In the genomic region with DNA sequence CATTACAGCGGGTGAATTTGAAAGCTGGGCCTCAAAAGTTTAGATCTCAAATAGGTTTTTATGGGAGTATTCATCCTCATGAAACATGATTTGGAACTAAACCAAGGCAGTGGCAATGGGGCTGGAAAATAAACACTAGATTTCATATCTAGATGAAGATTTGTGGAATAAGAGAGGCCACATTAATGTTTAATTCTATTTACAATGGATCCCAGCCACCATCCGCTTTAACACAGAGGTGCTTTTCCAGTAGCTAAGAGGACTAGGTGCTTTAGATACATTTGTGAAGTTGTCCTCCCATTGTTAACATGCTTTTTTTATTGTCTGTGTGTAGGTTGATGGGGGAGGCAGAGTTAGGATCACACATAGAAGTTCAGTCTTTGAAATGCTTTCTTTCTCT, we compare ENCODE assay signal across 21 cellular contexts. TPM values are rescaled to one million over a fixed set of nuclear protein-coding genes. Genes with fewer than 3 reads are reported as not detected.
A peak's percentile ranks its signal among the peaks of the same experiment; 100 is the strongest.
DNase-seq lines count a peak whose midpoint lies in the region; ATAC-seq, FAIRE-seq and TF ChIP-seq lines count a peak whose summit lies in the region.
"Had no signal": no experiment of that assay in that cellular context is flagged by ENCODE, and none has a peak within 500 bp of the region (broad histone marks: within the 10 kb centered on the region; RNA-seq: fewer than 3 reads in every experiment).

No MANE protein-coding gene starts in this region.

- FAIRE-seq in H1 (lab: Jason Lieb, UNC) (no peak), GM12891 (lab: Jason Lieb, UNC) (no peak)

- no peak overlapping the region for H2AK5ac ChIP-seq in H1 (ENCODE audit: low read depth, low read length)

- H3K9me3 ChIP-seq in H1 (ENCODE audit: insufficient read depth in 2 of 2, low read depth in 1 of 2, low read length in 1 of 2): no peaks in the 10 kb centered on the region
- H3K9me3 ChIP-seq: BE2C had no signal

- H2BK120ac ChIP-seq in H1 (replicated peaks; ENCODE audit: low read depth, low read length): no peak overlapping the region

- TF ChIP-seq RAD21 in H1 (IDR thresholded peaks at IDR 0.05 in 1 of 2, conservative IDR thresholded peaks at IDR 0.05 in 1 of 2; ENCODE audit: low read depth in 2 of 2, low read length in 2 of 2): no peak

- no peaks in the 10 kb centered on the region for H4K20me1 ChIP-seq in H1 (replicated peaks in 1 of 2; ENCODE audit: control insufficient read depth in 1 of 2, insufficient read depth in 2 of 2, low read length in 2 of 2)

- no peak overlapping the region for H2BK5ac ChIP-seq in H1 (ENCODE audit: low read depth, low read length)

- no peak for TF ChIP-seq CTCF in H1 (IDR thresholded peaks at IDR 0.05; ENCODE audit: control extremely low read depth in 1 of 3, insufficient read depth in 1 of 3, low read depth in 1 of 3, low read length in 3 of 3)

- H2BK20ac ChIP-seq in H1 (ENCODE audit: low read length): no peak overlapping the region

- no peak overlapping the region for H2BK12ac ChIP-seq in H1 (ENCODE audit: low read depth, low read length)

- H3K79me2 ChIP-seq in H1 (ENCODE audit: control insufficient read depth in 1 of 2, insufficient read depth in 2 of 2, low read length in 2 of 2): no peaks in the 10 kb centered on the region

- no peak overlapping the region for H4K91ac ChIP-seq in H1 (replicated peaks; ENCODE audit: insufficient read length, low read length)

- no peak overlapping the region for H3K9ac ChIP-seq in H1 (replicated peaks in 1 of 4; ENCODE audit: extremely low read depth in 1 of 4, low read depth in 3 of 4, low read length in 3 of 4)

- H3K4me1 ChIP-seq in H1 (replicated peaks in 1 of 4; ENCODE audit: control insufficient read depth in 3 of 4, insufficient read depth in 4 of 4, low read length in 3 of 4): no peaks in the 10 kb centered on the region
- H3K4me1 ChIP-seq: BE2C had no signal

- H3K36me3 ChIP-seq in H1 (ENCODE audit: control insufficient read depth in 2 of 4, insufficient read depth in 4 of 4, low read length in 3 of 4): no peaks in the 10 kb centered on the region
- H3K36me3 ChIP-seq: BE2C had no signal

- H4K5ac ChIP-seq in H1 (ENCODE audit: insufficient read length, low read depth, low read length): no peak overlapping the region

- no peak overlapping the region for H3K4me3 ChIP-seq in H1 (ENCODE audit: extremely low read depth in 1 of 4, insufficient read depth in 2 of 4, low read depth in 3 of 4, low read length in 4 of 4)
- H3K4me3 ChIP-seq: GM23338 had no signal

- H3K27ac ChIP-seq in H1 (ENCODE audit: low read depth, low read length): no peak overlapping the region
- H3K27ac ChIP-seq: HL-60 had no signal

- peak; percentile 81 for DNase-seq in DMS79 treated with DMSO at 0.1 percent for 48 hours (lab: John Stamatoyannopoulos, UW)
- peak; percentile 96 for DNase-seq in NCI-H1092 treated with DMSO at 0.1 percent for 48 hours (lab: John Stamatoyannopoulos, UW)
- no peak for DNase-seq in H1 (ENCODE audit: low read depth in 1 of 2, low spot score in 2 of 2)
- DNase-seq in GM12891 (ENCODE audit: insufficient read length, low spot score): no peak
- DNase-seq: BE2C; C1 segment of cervical spinal cord; CD4-positive, CD25-positive, alpha-beta regulatory T cell; CD8-positive, alpha-beta memory T cell; COR-L47; DMS53; GDM1; H7; HFFc6 had no signal

- H3K4ac ChIP-seq in H1 (replicated peaks; ENCODE audit: insufficient read length, low read depth, low read length): no peak overlapping the region

- TF ChIP-seq POLR2A in H1 (IDR thresholded peaks at IDR 0.05; ENCODE audit: control extremely low read depth in 1 of 2, low read depth in 2 of 2, low read length in 2 of 2) (no peak), GM12891 (IDR thresholded peaks at IDR 0.05; ENCODE audit: low read depth, low read length) (no peak)

- CTCF ChIA-PET in H1 (lab: Charles Lee; ENCODE audit: partially characterized antibody): interaction anchor here (0.7 to 1.4 kb wide), 3 partner anchors 23 to 1293 kb away, joined by 3 read pairs; no protein-coding TSS in a partner anchor

- H3K18ac ChIP-seq in H1 (ENCODE audit: extremely low read depth, low read length): no peak overlapping the region

- H2BK15ac ChIP-seq in H1 (ENCODE audit: low read length): no peak overlapping the region

- ATAC-seq in HG02981 (IDR thresholded peaks at IDR 0.05; ENCODE audit: unreplicated experiment): no peak
- ATAC-seq in HG03039 (IDR thresholded peaks at IDR 0.05; ENCODE audit: unreplicated experiment): no peak
- ATAC-seq: GM23338, HCT116 had no signal

- peak overlapping the region; percentile 67; the same call in 1 of the 2 replicates for H2AFZ ChIP-seq in H1 (ENCODE audit: low read length)

- no peak overlapping the region for H3K14ac ChIP-seq in H1 (ENCODE audit: insufficient read length)

- WGBS in H1 (ENCODE audit: extremely low coverage in 1 of 2, insufficient coverage in 1 of 2, insufficient read length in 1 of 2, insufficient replicate concordance in 2 of 2, low coverage in 1 of 2, low lambda C conversion rate in 2 of 2, missing lambda C conversion rate in 1 of 2), 2 experiments: 95% methylated on average over 2 of the region's 2 CpGs; no CpG with 5 or more reads in 1 of the 2 experiments

- H3K4me2 ChIP-seq in H1 (ENCODE audit: insufficient read depth in 1 of 2, low read depth in 2 of 2, low read length in 2 of 2): no peak overlapping the region
- H3K4me2 ChIP-seq: GM23338 had no signal

- H3K23me2 ChIP-seq in H1 (ENCODE audit: low read depth, low read length): no peaks in the 10 kb centered on the region

- no peak overlapping the region for H4K8ac ChIP-seq in H1 (ENCODE audit: extremely low read depth, insufficient read depth, low read length)

- no peak for TF ChIP-seq EP300 in H1 (IDR thresholded peaks at IDR 0.05; ENCODE audit: borderline replicate concordance in 1 of 2, low read depth in 2 of 2, low read length in 2 of 2)

- POLR2A ChIA-PET in H1 (lab: Charles Lee; ENCODE audit: partially characterized antibody): no interaction called here

- H3K23ac ChIP-seq in H1 (ENCODE audit: insufficient read length): no peak overlapping the region

- H3K56ac ChIP-seq in H1 (replicated peaks; ENCODE audit: insufficient read length, low read depth, low read length): no peak overlapping the region

- H3K27me3 ChIP-seq in H1 (replicated peaks in 1 of 4; ENCODE audit: control insufficient read depth in 3 of 4, extremely low read depth in 1 of 4, insufficient read depth in 3 of 4, low read length in 3 of 4): no peaks in the 10 kb centered on the region
- H3K27me3 ChIP-seq: BE2C had no signal

- H3K79me1 ChIP-seq in H1 (ENCODE audit: low read depth, low read length): no peaks in the 10 kb centered on the region

TF ChIP-seq in H1, 55 proteins besides CTCF, POLR2A, EP300 and RAD21 (continues in another document):
- TF ChIP-seq CREB1 (IDR thresholded peaks at IDR 0.05): no peak
- TF ChIP-seq SUZ12 (IDR thresholded peaks at IDR 0.05; ENCODE audit: low read length): no peak
- no peak for TF ChIP-seq TEAD4 (IDR thresholded peaks at IDR 0.05; ENCODE audit: low read depth, low read length)
- TF ChIP-seq, protein P1, sequence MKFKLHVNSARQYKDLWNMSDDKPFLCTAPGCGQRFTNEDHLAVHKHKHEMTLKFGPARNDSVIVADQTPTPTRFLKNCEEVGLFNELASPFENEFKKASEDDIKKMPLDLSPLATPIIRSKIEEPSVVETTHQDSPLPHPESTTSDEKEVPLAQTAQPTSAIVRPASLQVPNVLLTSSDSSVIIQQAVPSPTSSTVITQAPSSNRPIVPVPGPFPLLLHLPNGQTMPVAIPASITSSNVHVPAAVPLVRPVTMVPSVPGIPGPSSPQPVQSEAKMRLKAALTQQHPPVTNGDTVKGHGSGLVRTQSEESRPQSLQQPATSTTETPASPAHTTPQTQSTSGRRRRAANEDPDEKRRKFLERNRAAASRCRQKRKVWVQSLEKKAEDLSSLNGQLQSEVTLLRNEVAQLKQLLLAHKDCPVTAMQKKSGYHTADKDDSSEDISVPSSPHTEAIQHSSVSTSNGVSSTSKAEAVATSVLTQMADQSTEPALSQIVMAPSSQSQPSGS (IDR thresholded peaks at IDR 0.05; ENCODE audit: low read length): no peak
- no peak for TF ChIP-seq SIX5 (IDR thresholded peaks at IDR 0.05; ENCODE audit: low read depth, low read length)
- no peak for TF ChIP-seq EGR1 (IDR thresholded peaks at IDR 0.05; ENCODE audit: borderline replicate concordance, low read depth, low read length)
- TF ChIP-seq CBX5 (IDR thresholded peaks at IDR 0.05; ENCODE audit: low read depth, low read length): no peak
- TF ChIP-seq BACH1 (IDR thresholded peaks at IDR 0.05; ENCODE audit: low read length): no peak

TF ChIP-seq in GM12891, 5 proteins besides CTCF, POLR2A, EP300 and RAD21:
- TF ChIP-seq PAX5 (IDR thresholded peaks at IDR 0.05; ENCODE audit: insufficient read depth, low read length, severe bottlenecking) (no peak), TAF1 (IDR thresholded peaks at IDR 0.05; ENCODE audit: low read depth, low read length) (no peak), SPI1 (IDR thresholded peaks at IDR 0.05; ENCODE audit: low read depth, low read length) (no peak), POU2F2 (IDR thresholded peaks at IDR 0.05; ENCODE audit: low read depth, low read length) (no peak), POLR2AphosphoS5 (IDR thresholded peaks at IDR 0.05; ENCODE audit: low read depth, low read length) (no peak)

RNA-seq across cellular contexts. Expression of a gene that starts 28.0 kb away (rescaled TPM):
- total RNA-seq in H1 (2021; fragmentation: NEBNext Ultra II Directional; extraction: Animal tissue kit (Norgen Biotek cat#: 25700)): not detected in 2 replicates
- not detected in 2 replicates for polyA plus RNA-seq in H1 (2011; rRNA removed)
- not detected for polyA plus RNA-seq in H1 (2011; cell fraction: cytosol; rRNA removed)
- not detected for polyA plus RNA-seq in H1 (2011; cell fraction: nucleus; rRNA removed)
- polyA plus RNA-seq in H1 (2012, experiment 1 of 2): not detected in 4 replicates
- not detected for polyA plus RNA-seq in H1 (2012, experiment 2 of 2)
- not detected for polyA plus RNA-seq in H1 (2013, experiment 1 of 2)
- polyA plus RNA-seq in H1 (2013, experiment 2 of 2): not detected
- not detected in 2 replicates for polyA minus RNA-seq in H1 (2011; rRNA and poly(A)+ RNA removed)
- not detected for polyA minus RNA-seq in H1 (2011; cell fraction: cytosol; rRNA and poly(A)+ RNA removed)
- not detected for polyA minus RNA-seq in H1 (2011; cell fraction: nucleus; rRNA and poly(A)+ RNA removed)
- polyA plus RNA-seq in GM12891 (2012; ENCODE audit: low read depth, missing spikeins): not detected
- total RNA-seq: A172; CD4-positive, CD25-positive, alpha-beta regulatory T cell; CD8-positive, alpha-beta memory T cell; Daoy; GM23338; H7; HFFc6; HT1080 had no signal
- polyA plus RNA-seq: CD4-positive, CD25-positive, alpha-beta regulatory T cell; CD8-positive, alpha-beta memory T cell; GM23338 had no signal

Comparison
In these comparisons a context has a peak if more than half of its experiments do, and no peak if none do; other contexts are left out.
1. DNase-seq: peak in DMS79 treated with DMSO at 0.1 percent for 48 hours (single experiment) and NCI-H1092 treated with DMSO at 0.1 percent for 48 hours (single experiment); none in H1 (0 of 2) and GM12891 (single experiment).